In the genomic region with DNA sequence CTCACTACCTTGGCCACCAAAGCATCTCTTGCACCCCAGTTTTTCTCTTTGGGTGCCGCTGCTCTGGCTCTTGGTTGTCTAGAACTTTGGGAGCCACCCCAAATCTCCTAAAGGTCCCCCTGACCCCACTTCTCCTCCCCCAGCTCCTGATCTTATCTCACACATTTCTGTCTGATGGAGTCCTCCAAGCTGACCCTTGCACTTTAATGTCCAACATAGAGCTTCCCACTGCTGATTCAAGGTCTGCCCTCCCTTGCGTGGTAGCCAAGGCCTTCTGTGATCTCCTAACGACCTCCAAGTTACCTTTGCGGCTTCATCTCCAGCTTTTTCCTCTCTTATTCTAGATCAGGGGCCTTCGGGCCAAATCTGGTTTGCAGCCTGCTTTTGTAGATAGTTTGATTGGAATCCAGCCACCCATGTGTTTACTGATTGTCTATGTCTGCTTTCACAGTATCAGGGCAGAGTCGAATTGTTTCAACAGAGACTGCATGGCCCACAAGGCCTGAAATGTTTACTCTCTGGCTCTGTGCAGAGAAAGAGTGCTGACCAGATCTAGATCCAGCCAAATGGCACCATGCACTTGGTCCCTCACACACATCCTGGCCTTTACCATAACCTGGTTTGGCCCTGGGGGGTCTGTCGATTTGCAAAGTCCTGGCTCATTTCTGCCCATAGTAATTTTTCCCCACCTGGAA, we compare ENCODE assay signal across 21 cellular contexts.
DNase-seq lines count a peak whose midpoint lies in the region; ATAC-seq lines count a peak whose summit lies in the region.
"Had no signal": no experiment of that assay in that cellular context is flagged by ENCODE, and none has a peak within 500 bp of the region (broad histone marks: within the 10 kb centered on the region; RNA-seq: fewer than 3 reads in every experiment).

No MANE protein-coding gene starts in this region.

- H3K4me1 ChIP-seq in neuronal stem cell (ENCODE audit: control insufficient read depth in 2 of 2, insufficient read depth in 1 of 2, low read depth in 1 of 2, low read length in 2 of 2) = no peaks in the 10 kb centered on the region
- H3K4me1 ChIP-seq: BE2C had no signal

- H2BK120ac ChIP-seq in neuronal stem cell (ENCODE audit: low read depth, low read length) = no peak overlapping the region

- H2BK15ac ChIP-seq in neuronal stem cell (ENCODE audit: low read length) = peak overlapping the region; percentile 41

- no peak overlapping the region for H3K9ac ChIP-seq in neuronal stem cell (ENCODE audit: low read depth, low read length, poor library complexity)
- H3K9ac ChIP-seq: KMS-11 had no signal

- no peak overlapping the region for H2BK12ac ChIP-seq in neuronal stem cell (ENCODE audit: low read length)

- H3K14ac ChIP-seq in neuronal stem cell (ENCODE audit: low read length) = no peak overlapping the region

- peak; percentile 31 for ATAC-seq in left colon
- ATAC-seq: GM12878 had no signal

- H4K8ac ChIP-seq in neuronal stem cell (ENCODE audit: low read depth, low read length) = no peak overlapping the region

- H3K79me1 ChIP-seq in neuronal stem cell (ENCODE audit: low read depth, low read length) = no peaks in the 10 kb centered on the region

- DNase-seq in DMS79 treated with DMSO at 0.1 percent for 48 hours (lab: John Stamatoyannopoulos, UW) (peak; percentile 47), DMS79 (lab: John Stamatoyannopoulos, UW) (no peak), left colon (no peak), neuronal stem cell (ENCODE audit: low spot score) (no peak), foreskin melanocyte (no peak)
- no peak for DNase-seq in activated naive CD4-positive, alpha-beta T cell treated with Interleukin-2 at 50 U/mL for 16 hours
- DNase-seq in activated T-cell treated with anti-CD3 and anti-CD28 coated beads, Interleukin-2, amount 50 U/mL, for 1 hour = no peak
- DNase-seq: CD8-positive, alpha-beta memory T cell; DMS 273 treated with DMSO at 0.1 percent for 48 hours; GDM1; NCI-H1048; NCI-H1417 treated with DMSO at 0.1 percent for 48 hours; NCI-H1694 treated with DMSO at 0.1 percent for 48 hours; NCI-H2107; NCI-H446; NCI-H526 had no signal

- H3K9me3 ChIP-seq in neuronal stem cell (replicated peaks in 1 of 2; ENCODE audit: control insufficient read depth in 2 of 2, insufficient read depth in 1 of 2, low read depth in 1 of 2, low read length in 2 of 2) = no peaks in the 10 kb centered on the region
- H3K9me3 ChIP-seq: BE2C had no signal

- H3K36me3 ChIP-seq in neuronal stem cell (replicated peaks in 1 of 2; ENCODE audit: control insufficient read depth in 2 of 2, insufficient read depth in 2 of 2, low read length in 2 of 2) = no peaks in the 10 kb centered on the region
- H3K36me3 ChIP-seq: BE2C had no signal

- no peak overlapping the region for H2AFZ ChIP-seq in neuronal stem cell (ENCODE audit: low read length)

- WGBS in neuronal stem cell (ENCODE audit: extremely low coverage in 2 of 2, insufficient read length in 2 of 2, insufficient replicate concordance in 1 of 2), 2 donors = no CpG with 5 or more reads among the region's 7 CpGs

- H3K4ac ChIP-seq in neuronal stem cell (ENCODE audit: low read length) = no peak overlapping the region

- H3K27ac ChIP-seq in neuronal stem cell (replicated peaks; ENCODE audit: low read length) = no peak overlapping the region
- H3K27ac ChIP-seq: 22Rv1, KMS-11, RWPE1 had no signal

- intact Hi-C loops in left colon (cut with DNase I, micrococcal nuclease) = no loop called here

- H3K4me3 ChIP-seq in neuronal stem cell (ENCODE audit: low read length in 2 of 2) = no peak overlapping the region
- H3K4me3 ChIP-seq: GM12878 had no signal

- no peak overlapping the region for H3K4me2 ChIP-seq in neuronal stem cell (ENCODE audit: insufficient read depth, low read length, poor library complexity, severe bottlenecking)
- H3K4me2 ChIP-seq: KMS-11 had no signal

- H4K91ac ChIP-seq in neuronal stem cell (ENCODE audit: low read depth, low read length, poor library complexity) = no peak overlapping the region

- H2BK5ac ChIP-seq in neuronal stem cell (ENCODE audit: low read length) = no peak overlapping the region

- no peak overlapping the region for H3K18ac ChIP-seq in neuronal stem cell (ENCODE audit: low read length)

- H2AK5ac ChIP-seq in neuronal stem cell (ENCODE audit: low read depth, low read length) = no peak overlapping the region

- H3K27me3 ChIP-seq in neuronal stem cell (ENCODE audit: control insufficient read depth in 3 of 3, insufficient read depth in 3 of 3, low read depth in 1 of 3, low read length in 3 of 3) = peaks cover 0 to 8% (median 0%) of the 10 kb centered on the region in 3 experiments
- H3K27me3 ChIP-seq: BE2C had no signal

- no peak overlapping the region for H3K23ac ChIP-seq in neuronal stem cell (ENCODE audit: low read depth, low read length, poor library complexity)
